Comparison of ENCODE assay signal across 8 cellular contexts in the genomic region with DNA sequence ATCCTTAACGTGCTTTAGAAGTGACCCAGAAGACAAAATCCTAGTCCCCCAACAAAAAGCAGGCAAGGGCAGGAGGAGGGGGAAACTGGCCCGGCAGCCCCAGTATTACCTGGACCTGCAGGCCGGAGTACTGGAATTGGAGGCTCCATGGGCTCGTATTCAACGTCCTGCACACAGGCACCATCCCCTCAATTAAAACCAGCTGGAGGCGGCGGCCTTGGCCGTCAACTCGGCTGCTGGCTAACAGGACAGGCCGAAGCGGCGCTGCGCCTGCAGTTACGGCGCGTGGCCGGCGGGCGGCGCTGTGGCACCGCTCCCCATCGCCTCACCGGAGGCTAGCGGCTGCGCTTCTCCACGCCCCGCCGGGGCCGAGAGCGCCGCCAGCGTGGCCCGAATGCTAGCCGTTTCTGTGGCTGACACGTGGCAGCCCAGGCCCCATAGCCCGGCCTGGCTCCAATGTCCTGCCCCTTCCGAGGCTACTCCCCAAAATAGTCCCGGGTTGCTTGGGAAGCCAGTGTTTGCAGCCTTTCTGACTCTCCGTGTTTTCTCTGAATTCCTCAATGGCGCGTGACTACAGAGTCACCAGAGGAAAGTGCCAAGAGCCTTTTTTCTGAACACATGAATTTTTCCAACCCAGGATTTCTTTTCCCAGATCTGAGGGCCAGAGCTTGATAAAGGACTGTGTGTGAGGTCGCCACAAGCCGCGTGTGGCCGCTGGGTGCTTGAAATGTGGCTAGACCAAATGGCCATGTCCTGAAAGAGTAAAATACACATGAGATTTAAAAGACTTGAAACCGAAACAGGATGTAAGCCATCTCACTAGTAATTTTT.
DNase-seq lines count a peak whose midpoint lies in the region; ATAC-seq, FAIRE-seq and TF ChIP-seq lines count a peak whose summit lies in the region.

No MANE protein-coding gene starts in this region.

- H3K27me3 ChIP-seq in left ventricle myocardium inferior (ENCODE audit: low read depth) (no peaks in the 10 kb centered on the region), psoas muscle (ENCODE audit: insufficient read depth in 3 of 3, low read length in 2 of 3) (no peaks in the 10 kb centered on the region)

- peak; percentile 72 for FAIRE-seq in urothelium cell line (lab: Jason Lieb, UNC)

- 1 to 4% (median 2%) methylated on average over 45 to 46 of the region's 46 CpGs for WGBS in psoas muscle, 3 donors

- H3K4me3 ChIP-seq in GM12865 (ENCODE audit: low read depth, low read length) (peak overlapping the region; percentile 44), left ventricle myocardium inferior (peak overlapping the region; percentile 60), psoas muscle (peak overlapping the region; percentile 56)

- no peaks in the 10 kb centered on the region for H3K36me3 ChIP-seq in left ventricle myocardium inferior
- no peaks in the 10 kb centered on the region for H3K36me3 ChIP-seq in psoas muscle (ENCODE audit: insufficient read depth in 1 of 2, low read depth in 1 of 2)

- H3K9me3 ChIP-seq in left ventricle myocardium inferior (replicated peaks) (no peaks in the 10 kb centered on the region), psoas muscle (no peaks in the 10 kb centered on the region)

- H3K4me1 ChIP-seq in left ventricle myocardium inferior (peaks cover 12% of the 10 kb centered on the region), psoas muscle (no peaks in the 10 kb centered on the region)

- H3K27ac ChIP-seq in left ventricle myocardium inferior (replicated peaks) (peak overlapping the region; percentile 85), psoas muscle (peak overlapping the region; percentile 77)

- peak; percentile 92 for DNase-seq in GM12865 (ENCODE audit: low read depth)
- peak; percentile 65 for DNase-seq in NCI-H1048 (lab: John Stamatoyannopoulos, UW)
- peak; percentile 91 for DNase-seq in SW480 (ENCODE audit: low spot score)
- peak; percentile 90 for DNase-seq in amniotic stem cell (lab: John Stamatoyannopoulos, UW)
- DNase-seq in left ventricle myocardium inferior, result peak; percentile 90
- peak; percentile 93 to 96 for DNase-seq in psoas muscle
- DNase-seq in urothelium cell line (ENCODE audit: low spot score), result peak; percentile 92

- ATAC-seq in HG02610 (IDR thresholded peaks at IDR 0.05; ENCODE audit: unreplicated experiment) (peak; percentile 93), psoas muscle (peak; percentile 99 to 100 (median 100))

- TF ChIP-seq CTCF in GM12865 (IDR thresholded peaks at IDR 0.05; ENCODE audit: insufficient read depth, low read depth, low read length, missing control alignments) (peak; percentile 99), left ventricle myocardium inferior (IDR thresholded peaks at IDR 0.05; ENCODE audit: borderline replicate concordance) (peak; percentile 100), psoas muscle (IDR thresholded peaks at IDR 0.05) (peak; percentile 100)

- intact Hi-C loops in left ventricle myocardium inferior (cut with micrococcal nuclease) (loop anchor here (2.0 kb wide), 1 partner anchor 169 kb away; no protein-coding TSS in a partner anchor), psoas muscle (cut with DNase I) (loop anchor here (1.0 to 10.0 kb wide), 5 partner anchors 152 to 619 kb away; partner anchors contain the start of genes AIDA (in 2 of the 2), BROX (in 2 of the 2) and MIA3 (in 1 of the 2))

Comparison
In these comparisons a context has a peak if more than half of its experiments do, and no peak if none do; other contexts are left out.
1. Peak in every context shown above with its lines: DNase-seq, ATAC-seq, H3K4me3 ChIP-seq and H3K27ac ChIP-seq.